Comparison of ENCODE assay signal across 19 cellular contexts in the genomic region with DNA sequence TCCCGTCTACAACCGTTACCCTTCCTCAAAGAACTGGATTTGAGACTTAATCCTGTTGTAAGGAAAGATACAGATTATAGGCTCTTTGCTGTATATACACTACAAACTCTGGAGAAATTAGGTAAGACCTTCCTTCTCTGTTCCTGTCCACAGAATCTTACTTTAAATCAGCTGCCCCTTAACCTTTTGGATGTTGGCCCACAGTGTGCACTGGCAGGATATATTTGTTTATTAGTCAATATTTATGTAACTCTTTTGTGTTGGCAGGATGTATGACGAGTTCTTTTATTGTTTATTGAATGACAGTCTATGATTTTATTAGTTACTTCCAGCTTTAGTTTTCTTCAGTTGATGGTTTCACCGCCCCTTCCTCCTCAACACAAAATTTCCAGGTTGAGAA. TPM values are rescaled to one million over a fixed set of nuclear protein-coding genes. Genes with fewer than 3 reads are reported as not detected.
A peak's percentile ranks its signal among the peaks of the same experiment; 100 is the strongest.
DNase-seq lines count a peak whose midpoint lies in the region; ATAC-seq and TF ChIP-seq lines count a peak whose summit lies in the region.
"Had no signal": no experiment of that assay in that cellular context is flagged by ENCODE, and none has a peak within 500 bp of the region (broad histone marks: within the 10 kb centered on the region; RNA-seq: fewer than 3 reads in every experiment).

No MANE protein-coding gene starts in this region.

- no peak for TF ChIP-seq RAD21 in liver (IDR thresholded peaks at IDR 0.05)

- peak; percentile 99 for DNase-seq in LNCaP clone FGC (ENCODE audit: low read depth)
- peak; percentile 66 for DNase-seq in dermis blood vessel endothelial cell
- DNase-seq in upper lobe of left lung: no peak
- DNase-seq in right cardiac atrium: no peak
- no peak for DNase-seq in naive thymus-derived CD8-positive, alpha-beta T cell
- DNase-seq: BE2C; CD4-positive, alpha-beta T cell; H9; NCI-H1436; NCI-H2029 treated with DMSO at 0.1 percent for 48 hours; NCI-H748 treated with DMSO at 0.1 percent for 48 hours; SK-N-SH had no signal

- no peaks in the 10 kb centered on the region for H3K27me3 ChIP-seq in liver (ENCODE audit: control insufficient read depth in 4 of 4, insufficient read depth in 4 of 4, low read length in 3 of 4)
- no peaks in the 10 kb centered on the region for H3K27me3 ChIP-seq in upper lobe of left lung
- H3K27me3 ChIP-seq in right cardiac atrium (ENCODE audit: control insufficient read depth, insufficient read depth): no peaks in the 10 kb centered on the region
- H3K27me3 ChIP-seq: BE2C had no signal

- POLR2A ChIA-PET in naive thymus-derived CD8-positive, alpha-beta T cell (lab: Charles Lee): no interaction called here

- no peak overlapping the region for H3K27ac ChIP-seq in liver (ENCODE audit: low read depth in 1 of 2, low read length in 2 of 2)
- peak overlapping the region in 3 of 4 donors; percentile 56 to 80 (median 63) for H3K27ac ChIP-seq in upper lobe of left lung
- H3K27ac ChIP-seq in right cardiac atrium (ENCODE audit: low read length): no peak overlapping the region
- H3K27ac ChIP-seq: HL-60, PC-9 had no signal

- H3K9me3 ChIP-seq in liver (ENCODE audit: control insufficient read depth in 4 of 4, low read length in 3 of 4) (no peaks in the 10 kb centered on the region), upper lobe of left lung (no peaks in the 10 kb centered on the region), right cardiac atrium (ENCODE audit: control insufficient read depth, low read length) (no peaks in the 10 kb centered on the region)
- H3K9me3 ChIP-seq: BE2C, SK-N-SH had no signal

- ATAC-seq in upper lobe of left lung (ENCODE audit: low FRiP score in 2 of 2) (no peak), HG03095 (IDR thresholded peaks at IDR 0.05; ENCODE audit: unreplicated experiment) (no peak), right cardiac atrium (no peak)
- no peak for ATAC-seq in naive thymus-derived CD8-positive, alpha-beta T cell
- ATAC-seq: K562 had no signal

- H3K4me3 ChIP-seq in LNCaP clone FGC (ENCODE audit: low read depth, low read length) (no peak overlapping the region), liver (ENCODE audit: low read depth in 1 of 3, low read length in 3 of 3) (no peak overlapping the region), upper lobe of left lung (no peak overlapping the region), right cardiac atrium (ENCODE audit: low read length) (no peak overlapping the region)
- H3K4me3 ChIP-seq: K562, PC-9 had no signal

- intact Hi-C loops in right cardiac atrium (cut with DNase I): no loop called here

- no peak overlapping the region for H3K27ac Mint-ChIP-seq in naive thymus-derived CD8-positive, alpha-beta T cell
- H3K27ac Mint-ChIP-seq: CD4-positive, alpha-beta T cell; H9 had no signal

- peaks cover 0 to 7% (median 5%) of the 10 kb centered on the region in 5 donors for H3K27me3 Mint-ChIP-seq in naive thymus-derived CD8-positive, alpha-beta T cell

- H3K4me3 Mint-ChIP-seq in naive thymus-derived CD8-positive, alpha-beta T cell: no peak overlapping the region
- H3K4me3 Mint-ChIP-seq: CD4-positive, alpha-beta T cell; H9 had no signal

- H3K36me3 ChIP-seq in liver (ENCODE audit: control insufficient read depth in 4 of 4, insufficient read depth in 3 of 4, low read depth in 1 of 4, low read length in 3 of 4) (no peaks in the 10 kb centered on the region), upper lobe of left lung (no peaks in the 10 kb centered on the region)
- H3K36me3 ChIP-seq: BE2C had no signal

- no peaks in the 10 kb centered on the region for H3K4me1 Mint-ChIP-seq in naive thymus-derived CD8-positive, alpha-beta T cell
- H3K4me1 Mint-ChIP-seq: H9 had no signal

- 78% methylated on average over 4 of the region's 4 CpGs for WGBS in liver
- 54 to 64% methylated on average over 4 of the region's 4 CpGs for WGBS in upper lobe of left lung, 2 donors
- WGBS in right cardiac atrium: 72% methylated on average over 4 of the region's 4 CpGs

- peak in 1 of 4 donors; percentile 10 for TF ChIP-seq EP300 in upper lobe of left lung (IDR thresholded peaks at IDR 0.05)

- H3K4me1 ChIP-seq in liver (ENCODE audit: control insufficient read depth in 4 of 4, insufficient read depth in 4 of 4, low read length in 3 of 4) (peaks cover 0 to 6% (median 2%) of the 10 kb centered on the region in 4 donors), upper lobe of left lung (peaks cover 13 to 17% (median 14%) of the 10 kb centered on the region in 4 donors), right cardiac atrium (ENCODE audit: control insufficient read depth, insufficient read depth, low read length) (no peaks in the 10 kb centered on the region)
- H3K4me1 ChIP-seq: BE2C had no signal

- TF ChIP-seq CTCF in LNCaP clone FGC (IDR thresholded peaks at IDR 0.05; ENCODE audit: control insufficient read depth, extremely low read depth, insufficient read depth) (no peak), liver (IDR thresholded peaks at IDR 0.05; ENCODE audit: low read depth, low read length, missing input control) (no peak), upper lobe of left lung (IDR thresholded peaks at IDR 0.05) (no peak)

- no peaks in the 10 kb centered on the region for H3K9me3 Mint-ChIP-seq in naive thymus-derived CD8-positive, alpha-beta T cell
- H3K9me3 Mint-ChIP-seq: CD4-positive, alpha-beta T cell; H9 had no signal

- no peak overlapping the region for H3K9ac ChIP-seq in liver (ENCODE audit: low read depth in 1 of 2, low read length in 2 of 2)
- H3K9ac ChIP-seq: SK-N-SH had no signal

- no peaks in the 10 kb centered on the region for H3K36me3 Mint-ChIP-seq in naive thymus-derived CD8-positive, alpha-beta T cell

- TF ChIP-seq POLR2A in upper lobe of left lung (IDR thresholded peaks at IDR 0.05): no peak

TF ChIP-seq in liver, 16 proteins besides CTCF, POLR2A, EP300 and RAD21:
- no peak for TF ChIP-seq TAF1 (conservative IDR thresholded peaks at IDR 0.05)
- TF ChIP-seq GABPA (IDR thresholded peaks at IDR 0.05 in 1 of 2, conservative IDR thresholded peaks at IDR 0.05 in 1 of 2): no peak
- TF ChIP-seq, protein P1, sequence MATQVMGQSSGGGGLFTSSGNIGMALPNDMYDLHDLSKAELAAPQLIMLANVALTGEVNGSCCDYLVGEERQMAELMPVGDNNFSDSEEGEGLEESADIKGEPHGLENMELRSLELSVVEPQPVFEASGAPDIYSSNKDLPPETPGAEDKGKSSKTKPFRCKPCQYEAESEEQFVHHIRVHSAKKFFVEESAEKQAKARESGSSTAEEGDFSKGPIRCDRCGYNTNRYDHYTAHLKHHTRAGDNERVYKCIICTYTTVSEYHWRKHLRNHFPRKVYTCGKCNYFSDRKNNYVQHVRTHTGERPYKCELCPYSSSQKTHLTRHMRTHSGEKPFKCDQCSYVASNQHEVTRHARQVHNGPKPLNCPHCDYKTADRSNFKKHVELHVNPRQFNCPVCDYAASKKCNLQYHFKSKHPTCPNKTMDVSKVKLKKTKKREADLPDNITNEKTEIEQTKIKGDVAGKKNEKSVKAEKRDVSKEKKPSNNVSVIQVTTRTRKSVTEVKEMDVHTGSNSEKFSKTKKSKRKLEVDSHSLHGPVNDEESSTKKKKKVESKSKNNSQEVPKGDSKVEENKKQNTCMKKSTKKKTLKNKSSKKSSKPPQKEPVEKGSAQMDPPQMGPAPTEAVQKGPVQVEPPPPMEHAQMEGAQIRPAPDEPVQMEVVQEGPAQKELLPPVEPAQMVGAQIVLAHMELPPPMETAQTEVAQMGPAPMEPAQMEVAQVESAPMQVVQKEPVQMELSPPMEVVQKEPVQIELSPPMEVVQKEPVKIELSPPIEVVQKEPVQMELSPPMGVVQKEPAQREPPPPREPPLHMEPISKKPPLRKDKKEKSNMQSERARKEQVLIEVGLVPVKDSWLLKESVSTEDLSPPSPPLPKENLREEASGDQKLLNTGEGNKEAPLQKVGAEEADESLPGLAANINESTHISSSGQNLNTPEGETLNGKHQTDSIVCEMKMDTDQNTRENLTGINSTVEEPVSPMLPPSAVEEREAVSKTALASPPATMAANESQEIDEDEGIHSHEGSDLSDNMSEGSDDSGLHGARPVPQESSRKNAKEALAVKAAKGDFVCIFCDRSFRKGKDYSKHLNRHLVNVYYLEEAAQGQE (IDR thresholded peaks at IDR 0.05): no peak
- TF ChIP-seq, protein P2, sequence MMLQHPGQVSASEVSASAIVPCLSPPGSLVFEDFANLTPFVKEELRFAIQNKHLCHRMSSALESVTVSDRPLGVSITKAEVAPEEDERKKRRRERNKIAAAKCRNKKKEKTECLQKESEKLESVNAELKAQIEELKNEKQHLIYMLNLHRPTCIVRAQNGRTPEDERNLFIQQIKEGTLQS (IDR thresholded peaks at IDR 0.05): no peak
- no peak for TF ChIP-seq FOXA1 (IDR thresholded peaks at IDR 0.05)
- TF ChIP-seq, protein P3, sequence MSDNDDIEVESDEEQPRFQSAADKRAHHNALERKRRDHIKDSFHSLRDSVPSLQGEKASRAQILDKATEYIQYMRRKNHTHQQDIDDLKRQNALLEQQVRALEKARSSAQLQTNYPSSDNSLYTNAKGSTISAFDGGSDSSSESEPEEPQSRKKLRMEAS (IDR thresholded peaks at IDR 0.05): no peak
- peak; percentile 30 to 33 for TF ChIP-seq HNF4A (conservative IDR thresholded peaks at IDR 0.05)
- TF ChIP-seq NR2F2 (IDR thresholded peaks at IDR 0.05): no peak
- TF ChIP-seq FOXA2 (IDR thresholded peaks at IDR 0.05): no peak
- TF ChIP-seq RXRA (IDR thresholded peaks at IDR 0.05): peak in 1 of 2 donors; percentile 35

RNA-seq across cellular contexts. Expression of a gene that starts 19.7 kb away (rescaled TPM):
- total RNA-seq in dermis blood vessel endothelial cell (not detected in 2 replicates), liver (under 1 TPM in 1 of 2 donors, not detected in 1; 0.08 TPM), upper lobe of left lung (100 to 1,000 TPM in 1 of 6 donors, 10 to 100 TPM in 4, 1 to 10 TPM in 1; 5.9 to 110 (median 22.8) TPM), right cardiac atrium (under 1 TPM; 0.11 to 0.42 (median 0.29) TPM)
- polyA plus RNA-seq in liver (not detected), right cardiac atrium (0.36 TPM)
- total RNA-seq in naive thymus-derived CD8-positive, alpha-beta T cell: under 1 TPM in 1 of 2 experiments, not detected in 1; 0.49 TPM
- not detected for polyA plus RNA-seq in naive thymus-derived CD8-positive, alpha-beta T cell
- total RNA-seq: CD4-positive, alpha-beta T cell; G401; H9; NCI-H460; PC-9 had no signal

RNA-seq across cellular contexts. Expression of a gene that starts 19.8 kb away (rescaled TPM):
- total RNA-seq in dermis blood vessel endothelial cell: under 0.01 TPM in 1 of 2 replicates, not detected in the other
- under 1 TPM in 1 of 2 donors, not detected in 1; 0.28 TPM for total RNA-seq in liver
- polyA plus RNA-seq in liver: not detected
- total RNA-seq in upper lobe of left lung: under 1 TPM in 3 of 6 donors, not detected in 3; under 0.01 to 0.31 (median 0.17) TPM
- under 1 TPM in 1 of 4 donors, not detected in 3; 0.06 TPM for total RNA-seq in right cardiac atrium
- polyA plus RNA-seq in right cardiac atrium: 0.07 TPM
- total RNA-seq in naive thymus-derived CD8-positive, alpha-beta T cell: not detected
- polyA plus RNA-seq in naive thymus-derived CD8-positive, alpha-beta T cell: under 1 TPM in 1 of 3 donors, not detected in 2; 0.03 TPM
- total RNA-seq: CD4-positive, alpha-beta T cell; NCI-H460; PC-9 had no signal

RNA-seq across cellular contexts. Expression of a gene that starts 47.0 kb away (rescaled TPM):
- total RNA-seq in dermis blood vessel endothelial cell: 0.19 TPM in 1 of 2 replicates, not detected in the other
- under 1 TPM; 0.28 to 0.84 TPM for total RNA-seq in liver
- under 1 TPM; 0.35 to 0.75 TPM for polyA plus RNA-seq in liver
- 100 to 1,000 TPM in 4 of 6 donors, 10 to 100 TPM in 2; 40.0 to 167 (median 112) TPM for total RNA-seq in upper lobe of left lung
- 100 to 1,000 TPM in 1 of 4 donors, 10 to 100 TPM in 3; 21.9 to 183 (median 33.4) TPM for total RNA-seq in right cardiac atrium
- polyA plus RNA-seq in right cardiac atrium: 64.6 TPM
- not detected for total RNA-seq in naive thymus-derived CD8-positive, alpha-beta T cell
- not detected for polyA plus RNA-seq in naive thymus-derived CD8-positive, alpha-beta T cell
- total RNA-seq: CD4-positive, alpha-beta T cell had no signal

Comparison
In these comparisons a context has a peak if more than half of its experiments do, and no peak if none do; other contexts are left out.
1. DNase-seq: peak in LNCaP clone FGC (single experiment) and dermis blood vessel endothelial cell (single experiment); none in upper lobe of left lung (0 of 2), right cardiac atrium (0 of 3) and naive thymus-derived CD8-positive, alpha-beta T cell (0 of 10).
2. H3K27ac ChIP-seq: peak in upper lobe of left lung (3 of 4); none in liver (0 of 2) and right cardiac atrium (single experiment).
3. RNA of a gene that starts 47.0 kb away (total RNA-seq): 40.0 to 167 TPM in upper lobe of left lung and 21.9 to 183 TPM in right cardiac atrium; 0.28 to 0.84 TPM in liver, not detected in naive thymus-derived CD8-positive, alpha-beta T cell and 0.19 TPM in dermis blood vessel endothelial cell; every median in the first group is over 10 times any median in the second.